ENCODE assay signal across 8 cellular contexts in genomic region chr17:30707724-30708240, GRCh38.
A peak's percentile ranks its signal among the peaks of the same experiment; 100 is the strongest.
DNase-seq lines count a peak whose midpoint lies in the region; ATAC-seq and TF ChIP-seq lines count a peak whose summit lies in the region.
"Not testable (repeated sequence)": the region's sequence is repeated elsewhere in the genome, so short reads cannot be mapped to it uniquely, and the experiment has no call there.

No MANE protein-coding gene starts in this region.

- not testable (repeated sequence) for ATAC-seq in activated CD8-positive, alpha-beta T cell treated with anti-CD3 and anti-CD28 coated beads, Interleukin-2, amount 10 ng/mL, durations not matched to agents 7 days and 5 days

- POLR2A ChIA-PET in activated CD8-positive, alpha-beta T cell treated with anti-CD3 and anti-CD28 coated beads, Interleukin-2, amount 10 ng/mL, durations not matched to agents 7 days and 5 days (lab: Charles Lee): not testable (repeated sequence)

- H3K9ac ChIP-seq in OCI-LY1 (ENCODE audit: low read length): peak overlapping the region; percentile 86
- H3K9ac ChIP-seq in iPS-18a (ENCODE audit: low read length): peak overlapping the region; percentile 84

- not testable (repeated sequence) for H3K27me3 ChIP-seq in OCI-LY1 (ENCODE audit: insufficient read depth, low read length); dorsolateral prefrontal cortex; iPS-18a (ENCODE audit: control insufficient read depth, insufficient read depth, low read length); neuron (ENCODE audit: insufficient read depth, low read length)
- peaks cover 0 to 42% of the 10 kb centered on the region in 2 donors for H3K27me3 ChIP-seq in tibial nerve

- WGBS in tibial nerve, 2 donors: 3% methylated on average over 18 of the region's 18 CpGs

- intact Hi-C loops in dorsolateral prefrontal cortex (cut with DNase I): loop anchor here in 1 of 2 donors (2.0 kb wide), 1 partner anchor 231 kb away; the partner anchor contains the start of gene GOSR1

- not testable (repeated sequence) for H4K20me1 ChIP-seq in OCI-LY1 (ENCODE audit: insufficient read depth, low read length)

- H3K9me3 ChIP-seq in OCI-LY1 (ENCODE audit: low read length); iPS-18a (ENCODE audit: control insufficient read depth, low read depth, low read length); neuron (ENCODE audit: low read length); tibial nerve: not testable (repeated sequence)

- peaks cover 32% of the 10 kb centered on the region for H3K79me2 ChIP-seq in OCI-LY1 (ENCODE audit: insufficient read depth, low read length)

- not testable (repeated sequence) for H3K9me2 ChIP-seq in OCI-LY1 (ENCODE audit: low read depth, low read length)

- peaks cover 38% of the 10 kb centered on the region for H3K4me1 ChIP-seq in OCI-LY1 (ENCODE audit: insufficient read depth, low read length, severe bottlenecking)
- H3K4me1 ChIP-seq in iPS-18a (ENCODE audit: control insufficient read depth, low read depth, low read length): not testable (repeated sequence)
- H3K4me1 ChIP-seq in neuron (ENCODE audit: insufficient read depth, low read length): peaks cover 16% of the 10 kb centered on the region
- peaks cover 0 to 32% (median 7%) of the 10 kb centered on the region in 4 donors for H3K4me1 ChIP-seq in tibial nerve

- not testable (repeated sequence) for H3K36me3 ChIP-seq in OCI-LY1 (ENCODE audit: insufficient read depth, low read length); iPS-18a (ENCODE audit: control insufficient read depth, low read depth, low read length); neuron (ENCODE audit: insufficient read depth, low read length); tibial nerve

- TF ChIP-seq EP300 in Ishikawa (IDR thresholded peaks at IDR 0.05; ENCODE audit: borderline replicate concordance); tibial nerve (IDR thresholded peaks at IDR 0.05): not testable (repeated sequence)

- TF ChIP-seq POLR2A in tibial nerve (IDR thresholded peaks at IDR 0.05): not testable (repeated sequence)

- not testable (repeated sequence) for H3K36me3 Mint-ChIP-seq in activated CD8-positive, alpha-beta T cell treated with anti-CD3 and anti-CD28 coated beads, Interleukin-2, amount 10 ng/mL, durations not matched to agents 7 days and 5 days (ENCODE audit: low read depth)

- TF ChIP-seq CTCF in OCI-LY1 (IDR thresholded peaks at IDR 0.05; ENCODE audit: low read length); dorsolateral prefrontal cortex (IDR thresholded peaks at IDR 0.05 in 54 of 56, conservative IDR thresholded peaks at IDR 0.05 in 2 of 56; ENCODE audit: low read depth in 1 of 56, partially characterized antibody in 56 of 56); tibial nerve (IDR thresholded peaks at IDR 0.05): not testable (repeated sequence)

- not testable (repeated sequence) for H3K9me3 Mint-ChIP-seq in activated CD8-positive, alpha-beta T cell treated with anti-CD3 and anti-CD28 coated beads, Interleukin-2, amount 10 ng/mL, durations not matched to agents 7 days and 5 days (ENCODE audit: insufficient read depth)

- H3K4me3 Mint-ChIP-seq in activated CD8-positive, alpha-beta T cell treated with anti-CD3 and anti-CD28 coated beads, Interleukin-2, amount 10 ng/mL, durations not matched to agents 7 days and 5 days: peak overlapping the region; percentile 80

- H3K4me2 ChIP-seq in OCI-LY1 (ENCODE audit: low read length): peak overlapping the region; percentile 82

- H3K27ac ChIP-seq in OCI-LY1 (ENCODE audit: low read depth, low read length, poor library complexity, severe bottlenecking) (peak overlapping the region; percentile 71), dorsolateral prefrontal cortex (peak overlapping the region in 54 of 59 donors; percentile 19 to 93 (median 80)), iPS-18a (ENCODE audit: low read length) (peak overlapping the region; percentile 82), tibial nerve (peak overlapping the region in 3 of 4 donors; percentile 63 to 71 (median 70))

- CTCF ChIA-PET in activated CD8-positive, alpha-beta T cell treated with anti-CD3 and anti-CD28 coated beads, Interleukin-2, amount 10 ng/mL, durations not matched to agents 7 days and 5 days (lab: Charles Lee): interaction anchor here (1.4 kb wide), 1 partner anchor 9 kb away, joined by 3 read pairs; no protein-coding TSS in a partner anchor

- peaks cover 60% of the 10 kb centered on the region for H3K27me3 Mint-ChIP-seq in activated CD8-positive, alpha-beta T cell treated with anti-CD3 and anti-CD28 coated beads, Interleukin-2, amount 10 ng/mL, durations not matched to agents 7 days and 5 days (ENCODE audit: low read depth)

- peak; percentile 77 for DNase-seq in DMS79 (lab: John Stamatoyannopoulos, UW)
- not testable (repeated sequence) for DNase-seq in activated CD8-positive, alpha-beta T cell treated with anti-CD3 and anti-CD28 coated beads, Interleukin-2, amount 10 ng/mL, durations not matched to agents 7 days and 5 days
- peak in 2 of 10 donors; percentile 10 to 56 for DNase-seq in dorsolateral prefrontal cortex
- DNase-seq in tibial nerve (ENCODE audit: low spot score in 2 of 2): peak in 1 of 2 donors; percentile 17

- H3K4me1 Mint-ChIP-seq in activated CD8-positive, alpha-beta T cell treated with anti-CD3 and anti-CD28 coated beads, Interleukin-2, amount 10 ng/mL, durations not matched to agents 7 days and 5 days (ENCODE audit: low read depth): peaks cover 26% of the 10 kb centered on the region

- TF ChIP-seq RAD21 in Ishikawa (IDR thresholded peaks at IDR 0.05; ENCODE audit: low read depth): not testable (repeated sequence)

- H3K27ac Mint-ChIP-seq in activated CD8-positive, alpha-beta T cell treated with anti-CD3 and anti-CD28 coated beads, Interleukin-2, amount 10 ng/mL, durations not matched to agents 7 days and 5 days: peak overlapping the region; percentile 74

- H3F3A ChIP-seq in OCI-LY1 (ENCODE audit: insufficient read depth, low read length): not testable (repeated sequence)

- peak overlapping the region; percentile 77 for H3K4me3 ChIP-seq in OCI-LY1 (ENCODE audit: low read depth, low read length, poor library complexity, severe bottlenecking)
- peak overlapping the region; percentile 34 to 91 (median 74) for H3K4me3 ChIP-seq in dorsolateral prefrontal cortex
- peak overlapping the region; percentile 84 for H3K4me3 ChIP-seq in iPS-18a (ENCODE audit: low read length)
- H3K4me3 ChIP-seq in neuron (ENCODE audit: low read length): peak overlapping the region; percentile 90
- peak overlapping the region; percentile 49 to 78 (median 56) for H3K4me3 ChIP-seq in tibial nerve

- H2AFZ ChIP-seq in OCI-LY1 (ENCODE audit: low read length) (0 out of 2 replicates have a peak overlapping the region, but pooled peaks have one; percentile 71), neuron (ENCODE audit: low read depth, low read length) (peak overlapping the region; percentile 82)

TF ChIP-seq in Ishikawa, 13 proteins besides CTCF, POLR2A, EP300 and RAD21:
- TF ChIP-seq NFIC (IDR thresholded peaks at IDR 0.05): peak; percentile 49
